In genomic region chr1:231190456-231190855, GRCh38 we compare ENCODE assay signal across 1 cellular context.
TF ChIP-seq lines count a peak whose summit lies in the region.

No MANE protein-coding gene starts in this region.

TF ChIP-seq in H1, 55 proteins besides CTCF, POLR2A, EP300 and RAD21:
- TF ChIP-seq YY1 (IDR thresholded peaks at IDR 0.05; ENCODE audit: low read depth, low read length) (no peak), RFX5 (IDR thresholded peaks at IDR 0.05; ENCODE audit: borderline replicate concordance, low read depth, low read length) (no peak), CHD7 (IDR thresholded peaks at IDR 0.05; ENCODE audit: insufficient replicate concordance, low read length) (no peak), USF2 (IDR thresholded peaks at IDR 0.05; ENCODE audit: low read length) (no peak), TEAD4 (IDR thresholded peaks at IDR 0.05; ENCODE audit: low read depth, low read length) (no peak), ZNF274 (IDR thresholded peaks at IDR 0.05; ENCODE audit: borderline replicate concordance, extremely low read depth, low read length) (no peak), HDAC2 (IDR thresholded peaks at IDR 0.05; ENCODE audit: borderline replicate concordance in 1 of 2, low read depth in 2 of 2, low read length in 2 of 2) (no peak), JUN (IDR thresholded peaks at IDR 0.05; ENCODE audit: low read depth, low read length) (no peak), TCF12 (IDR thresholded peaks at IDR 0.05; ENCODE audit: low read depth, low read length) (no peak), KDM4A (IDR thresholded peaks at IDR 0.05; ENCODE audit: low read depth, low read length, severe bottlenecking) (no peak), CTBP2 (IDR thresholded peaks at IDR 0.05; ENCODE audit: borderline replicate concordance, insufficient read depth, insufficient read length, low read length) (no peak), SIN3A (conservative IDR thresholded peaks at IDR 0.05 in 1 of 2, IDR thresholded peaks at IDR 0.05 in 1 of 2; ENCODE audit: low read depth in 1 of 2, low read length in 2 of 2) (no peak), SIX5 (IDR thresholded peaks at IDR 0.05; ENCODE audit: low read depth, low read length) (no peak), GABPA (IDR thresholded peaks at IDR 0.05; ENCODE audit: borderline replicate concordance, insufficient read depth, low read length) (no peak), SP4 (IDR thresholded peaks at IDR 0.05; ENCODE audit: low read length) (no peak), CHD1 (IDR thresholded peaks at IDR 0.05; ENCODE audit: low read depth, low read length) (no peak), PHF8 (conservative IDR thresholded peaks at IDR 0.05; ENCODE audit: low read depth, low read length) (no peak), NANOG (IDR thresholded peaks at IDR 0.05; ENCODE audit: insufficient read depth, low read depth, low read length, poor library complexity, severe bottlenecking) (no peak)
